ENCODE assay signal across 19 cellular contexts in genomic region chrX:102978594-102978993, GRCh38. TPM values are rescaled to one million over a fixed set of nuclear protein-coding genes. Genes with fewer than 3 reads are reported as not detected.
DNase-seq lines count a peak whose midpoint lies in the region; ATAC-seq, FAIRE-seq and TF ChIP-seq lines count a peak whose summit lies in the region.
"Had no signal": no experiment of that assay in that cellular context is flagged by ENCODE, and none has a peak within 500 bp of the region (broad histone marks: within the 10 kb centered on the region; RNA-seq: fewer than 3 reads in every experiment).

No MANE protein-coding gene starts in this region.

- no peak for FAIRE-seq in K562 (lab: Jason Lieb, UNC)
- FAIRE-seq: GM12878, H54 had no signal

- POLR2A ChIA-PET in K562 (lab: Yijun Ruan, JAX): interaction anchor here (0.7 kb wide), 1 partner anchor 189 kb away, joined by 3 read pairs; no protein-coding TSS in a partner anchor
- POLR2A ChIA-PET in activated CD4-positive, alpha-beta memory T cell treated with anti-CD3 and anti-CD28 coated beads, Interleukin-2, amount 10 ng/mL, durations not matched to agents 7 days and 5 days (lab: Charles Lee): no interaction called here

- peaks cover 3% of the 10 kb centered on the region; the same call in 1 of the 3 replicates for H3K9me3 Mint-ChIP-seq in GM23338
- no peaks in the 10 kb centered on the region for H3K9me3 Mint-ChIP-seq in activated CD4-positive, alpha-beta memory T cell treated with anti-CD3 and anti-CD28 coated beads, Interleukin-2, amount 10 ng/mL, durations not matched to agents 7 days and 5 days

- H3K27me3 Mint-ChIP-seq in GM23338 (ENCODE audit: insufficient read depth, low read depth, poor library complexity): peaks cover 2% of the 10 kb centered on the region
- peaks cover 3% of the 10 kb centered on the region for H3K27me3 Mint-ChIP-seq in activated CD4-positive, alpha-beta memory T cell treated with anti-CD3 and anti-CD28 coated beads, Interleukin-2, amount 10 ng/mL, durations not matched to agents 7 days and 5 days
- H3K27me3 Mint-ChIP-seq: CD4-positive, alpha-beta memory T cell had no signal

- no peak overlapping the region for H3K9ac ChIP-seq in K562 (ENCODE audit: insufficient read depth in 1 of 2, low read depth in 2 of 2, low read length in 2 of 2)

- no peaks in the 10 kb centered on the region for H3K36me3 Mint-ChIP-seq in GM23338 (ENCODE audit: low read depth)
- no peaks in the 10 kb centered on the region for H3K36me3 Mint-ChIP-seq in activated CD4-positive, alpha-beta memory T cell treated with anti-CD3 and anti-CD28 coated beads, Interleukin-2, amount 10 ng/mL, durations not matched to agents 7 days and 5 days (ENCODE audit: low read depth)
- H3K36me3 Mint-ChIP-seq: CD4-positive, alpha-beta memory T cell had no signal

- H3K36me3 ChIP-seq in GM23338 (ENCODE audit: insufficient read depth): no peaks in the 10 kb centered on the region
- no peaks in the 10 kb centered on the region for H3K36me3 ChIP-seq in H7 (replicated peaks; ENCODE audit: control insufficient read depth, insufficient read depth, low read length)
- H3K36me3 ChIP-seq in K562 (ENCODE audit: control insufficient read depth, insufficient read depth, low read length): no peaks in the 10 kb centered on the region
- no peaks in the 10 kb centered on the region for H3K36me3 ChIP-seq in testis (ENCODE audit: low read depth, missing control alignments)

- CTCF ChIA-PET in K562 (lab: Yijun Ruan, JAX; ENCODE audit: low intra/inter-chr PET ratio): no interaction called here
- CTCF ChIA-PET in activated CD4-positive, alpha-beta memory T cell treated with anti-CD3 and anti-CD28 coated beads, Interleukin-2, amount 10 ng/mL, durations not matched to agents 7 days and 5 days (lab: Charles Lee): interaction anchor here (1.3 kb wide), 1 partner anchor 27 kb away, joined by 3 read pairs; no protein-coding TSS in a partner anchor

- H3K27ac ChIP-seq in GM23338 (ENCODE audit: low read depth) (no peak overlapping the region), K562 (ENCODE audit: extremely low read depth, low read depth, low read length) (no peak overlapping the region), testis (no peak overlapping the region)

- no peak overlapping the region for H3K4me3 Mint-ChIP-seq in GM23338
- no peak overlapping the region for H3K4me3 Mint-ChIP-seq in activated CD4-positive, alpha-beta memory T cell treated with anti-CD3 and anti-CD28 coated beads, Interleukin-2, amount 10 ng/mL, durations not matched to agents 7 days and 5 days
- H3K4me3 Mint-ChIP-seq: CD4-positive, alpha-beta memory T cell had no signal

- peak in 1 of 2 experiments; percentile 14; a peak in 1 of 4 replicates for TF ChIP-seq CTCF in GM23338 (conservative IDR thresholded peaks at IDR 0.05; ENCODE audit: low read depth in 2 of 2)
- TF ChIP-seq CTCF in NB4 (IDR thresholded peaks at IDR 0.05; ENCODE audit: low read depth, low read length): no peak
- no peak for TF ChIP-seq CTCF in K562 (IDR thresholded peaks at IDR 0.05 in 2 of 3, conservative IDR thresholded peaks at IDR 0.05 in 1 of 3; ENCODE audit: insufficient read depth in 2 of 3, low read depth in 1 of 3, low read length in 3 of 3)
- no peak for TF ChIP-seq CTCF in testis (IDR thresholded peaks at IDR 0.05)

- H2AFZ ChIP-seq in GM23338: no peak overlapping the region
- H2AFZ ChIP-seq in K562 (ENCODE audit: low read depth, low read length): 0 out of 2 replicates have a peak overlapping the region, but pooled peaks have one; percentile 9

- ATAC-seq in GM23338 (no peak), K562 (peak; percentile 78), GM19023 (IDR thresholded peaks at IDR 0.05; ENCODE audit: unreplicated experiment) (no peak)
- ATAC-seq: GM12878 had no signal

- intact Hi-C loops in K562 (cut with micrococcal nuclease): no loop called here
- intact Hi-C loops in testis (cut with DNase I; ENCODE audit: low total_unique reads): no loop called here

- BruUV-seq in K562 (replicated peaks; lab: Mats Ljungman, UMichigan): no TSS peak

- H3K9me1 ChIP-seq in K562 (ENCODE audit: control insufficient read depth, insufficient read depth, low read length): no peaks in the 10 kb centered on the region

- H3K79me2 ChIP-seq in GM23338 (replicated peaks; ENCODE audit: insufficient read depth) (no peaks in the 10 kb centered on the region), K562 (ENCODE audit: control insufficient read depth, insufficient read depth, low read length) (no peaks in the 10 kb centered on the region)

- 24% methylated on average over 9 of the region's 9 CpGs for WGBS in K562 (ENCODE audit: insufficient coverage, low coverage, missing lambda C conversion rate)
- 62 to 85% methylated on average over 8 to 9 of the region's 9 CpGs for WGBS in testis, 2 donors

- H3K4me1 ChIP-seq in GM23338 (ENCODE audit: insufficient read depth) (no peaks in the 10 kb centered on the region), K562 (replicated peaks in 1 of 2; ENCODE audit: control insufficient read depth in 2 of 2, insufficient read depth in 2 of 2, low read length in 2 of 2) (no peaks in the 10 kb centered on the region; a peak in 1 of 5 replicates), testis (no peaks in the 10 kb centered on the region)

- H3K4me2 ChIP-seq in GM23338 (no peak overlapping the region), K562 (ENCODE audit: insufficient read depth, low read length) (no peak overlapping the region)

- TF ChIP-seq RAD21 in K562 (CRISPR knock-in tag; conservative IDR thresholded peaks at IDR 0.05 in 1 of 2, IDR thresholded peaks at IDR 0.05 in 1 of 2): no peak

- H3K4me3 ChIP-seq in GM23338 (no peak overlapping the region), H7 (ENCODE audit: insufficient read depth, low read depth, low read length) (no peak overlapping the region), NB4 (ENCODE audit: low read depth, low read length) (no peak overlapping the region), K562 (no peak overlapping the region), testis (no peak overlapping the region)
- H3K4me3 ChIP-seq: GM12878 had no signal

- no peak for TF ChIP-seq POLR2A in NB4 (IDR thresholded peaks at IDR 0.05; ENCODE audit: extremely low read depth, insufficient read length)
- no peak for TF ChIP-seq POLR2A in K562 (conservative IDR thresholded peaks at IDR 0.05)
- no peak for TF ChIP-seq POLR2A in testis (IDR thresholded peaks at IDR 0.05)

- no peaks in the 10 kb centered on the region for H3F3A ChIP-seq in GM23338 (replicated peaks; ENCODE audit: low read depth)

- H3K27me3 ChIP-seq in GM23338 (ENCODE audit: insufficient read depth): no peaks in the 10 kb centered on the region
- no peaks in the 10 kb centered on the region; the same call in 1 of the 2 replicates for H3K27me3 ChIP-seq in H7 (ENCODE audit: control insufficient read depth, insufficient read depth, low read length)
- peaks cover 0 to 5% of the 10 kb centered on the region in 2 experiments; a peak in 2 of 5 replicates for H3K27me3 ChIP-seq in K562 (ENCODE audit: control insufficient read depth in 2 of 2, insufficient read depth in 2 of 2, low read length in 2 of 2)
- no peaks in the 10 kb centered on the region for H3K27me3 ChIP-seq in testis

- no peaks in the 10 kb centered on the region for H4K20me1 ChIP-seq in GM23338 (replicated peaks; ENCODE audit: insufficient read depth)
- H4K20me1 ChIP-seq in K562 (replicated peaks; ENCODE audit: control insufficient read depth, insufficient read depth, low read length): no peaks in the 10 kb centered on the region

- H3K9me3 ChIP-seq in K562 (replicated peaks; ENCODE audit: control insufficient read depth, insufficient read depth, low read depth, low read length) (no peaks in the 10 kb centered on the region), testis (no peaks in the 10 kb centered on the region)

- no peaks in the 10 kb centered on the region for H3K9me2 ChIP-seq in GM23338 (ENCODE audit: insufficient read depth)

- peak; percentile 0 for DNase-seq in GM23338 (ENCODE audit: low spot score)
- peak; percentile 25 for DNase-seq in H7
- peak; percentile 74 for DNase-seq in NB4 (ENCODE audit: low read depth)
- DNase-seq in K562 (ENCODE audit: extremely low read depth in 1 of 4, low spot score in 3 of 4): peak in 3 of 4 experiments; percentile 5 to 9 (median 5)
- no peak for DNase-seq in testis
- DNase-seq in activated CD4-positive, alpha-beta memory T cell treated with anti-CD3 and anti-CD28 coated beads, Interleukin-2, amount 10 ng/mL, durations not matched to agents 7 days and 5 days: no peak
- DNase-seq: C1 segment of cervical spinal cord; CD4-positive, alpha-beta memory T cell; COR-L47; DMS 273 treated with DMSO at 0.1 percent for 48 hours; DMS79; EL; GDM1; GOT3; HCEC 1CT had no signal

- in situ Hi-C loops in K562 (cut with MboI): no loop called here

- TF ChIP-seq EP300 in K562 (IDR thresholded peaks at IDR 0.05; ENCODE audit: low read length): no peak

- H3K27ac Mint-ChIP-seq in GM23338: no peak overlapping the region
- H3K27ac Mint-ChIP-seq in activated CD4-positive, alpha-beta memory T cell treated with anti-CD3 and anti-CD28 coated beads, Interleukin-2, amount 10 ng/mL, durations not matched to agents 7 days and 5 days: no peak overlapping the region
- H3K27ac Mint-ChIP-seq: CD4-positive, alpha-beta memory T cell had no signal

- H3K4me1 Mint-ChIP-seq in GM23338: no peaks in the 10 kb centered on the region
- H3K4me1 Mint-ChIP-seq in activated CD4-positive, alpha-beta memory T cell treated with anti-CD3 and anti-CD28 coated beads, Interleukin-2, amount 10 ng/mL, durations not matched to agents 7 days and 5 days: no peaks in the 10 kb centered on the region
- H3K4me1 Mint-ChIP-seq: CD4-positive, alpha-beta memory T cell had no signal

RNA-seq across cellular contexts. Expression of gene RAB40AL, which starts 41.5 kb away (rescaled TPM):
- 0.83 and 1.6 TPM in 2 replicates for total RNA-seq in GM23338 (2014; rRNA removed; shearing (Covaris generic))
- polyA plus RNA-seq in GM23338 (2016; fragmentation: Nextera tagmentation; extraction: Ambion mirVana): 0.34 and 0.40 TPM in 2 replicates
- 0.21 TPM in 1 of 2 replicates, not detected in the other for total RNA-seq in H7 (2014; rRNA removed; shearing (Covaris generic))
- 2.3 and 2.5 TPM in 2 replicates for total RNA-seq in K562 (2011; cell fraction: chromatin; rRNA removed; ENCODE audit: low replicate concordance)
- 1.2 and 2.9 TPM in 2 replicates for total RNA-seq in K562 (2011; cell fraction: nucleolus; rRNA removed)
- 1.7 and 2.7 TPM in 2 replicates for total RNA-seq in K562 (2011; cell fraction: nucleoplasm; rRNA removed)
- 0.49 TPM in 1 of 2 replicates, not detected in the other for total RNA-seq in K562 (2014; rRNA removed)
- total RNA-seq in K562 (2014; rRNA removed; fragmentation: Illumina TruSeq; extraction: Trizol): 0.44 TPM in 1 of 2 replicates, not detected in the other
- total RNA-seq in K562 (2015; rRNA removed; fragmentation: Illumina TruSeq; extraction: Trizol): 0.43 and 0.64 TPM in 2 replicates
- total RNA-seq in K562 (2021): 0.42 and 0.51 TPM in 2 replicates
- polyA plus RNA-seq in K562 (2011; rRNA removed): 0.19 and 0.21 TPM in 2 replicates
- 0.07 and 0.18 TPM in 2 replicates for polyA plus RNA-seq in K562 (2011; cell fraction: cytosol; rRNA removed)
- polyA plus RNA-seq in K562 (2011; cell fraction: nucleus; rRNA removed): 1.9 and 4.1 TPM in 2 replicates
- 0.36 TPM in 1 of 2 replicates, not detected in the other for polyA plus RNA-seq in K562 (2012)
- 0.21 TPM in 1 of 2 replicates, not detected in the other for polyA plus RNA-seq in K562 (2014; fragmentation: Illumina TruSeq; extraction: Trizol)
- not detected for polyA plus RNA-seq in K562 (2014; fragmentation: Nextera tagmentation; extraction: Ambion mirVana)
- 0.13 and 0.54 TPM in 2 replicates for polyA plus RNA-seq in K562 (2014; rRNA removed)
- polyA minus RNA-seq in K562 (2011; rRNA and poly(A)+ RNA removed): 0.67 and 1.3 TPM in 2 replicates
- polyA minus RNA-seq in K562 (2011; cell fraction: cytosol; rRNA and poly(A)+ RNA removed): not detected in 2 replicates
- 2.4 and 4.1 TPM in 2 replicates for polyA minus RNA-seq in K562 (2011; cell fraction: nucleus; rRNA and poly(A)+ RNA removed)
- 1 to 10 TPM; 3.8 to 4.3 TPM for total RNA-seq in testis
- not detected for polyA plus RNA-seq in testis (ENCODE audit: insufficient read depth, low read depth, low replicate concordance)
- under 1 TPM; 0.23 to 0.28 TPM for total RNA-seq in activated CD4-positive, alpha-beta memory T cell treated with anti-CD3 and anti-CD28 coated beads, Interleukin-2, amount 10 ng/mL, durations not matched to agents 7 days and 5 days
- total RNA-seq: A172 had no signal
- polyA plus RNA-seq: CD4-positive, alpha-beta memory T cell had no signal

Comparison
In these comparisons a context has a peak if more than half of its experiments do, and no peak if none do; other contexts are left out.
1. DNase-seq: peak in GM23338 (single experiment), H7 (single experiment), NB4 (single experiment) and K562 (3 of 4); none in testis (single experiment) and activated CD4-positive, alpha-beta memory T cell treated with anti-CD3 and anti-CD28 coated beads, Interleukin-2, amount 10 ng/mL, durations not matched to agents 7 days and 5 days (single experiment).